In the genomic region with DNA sequence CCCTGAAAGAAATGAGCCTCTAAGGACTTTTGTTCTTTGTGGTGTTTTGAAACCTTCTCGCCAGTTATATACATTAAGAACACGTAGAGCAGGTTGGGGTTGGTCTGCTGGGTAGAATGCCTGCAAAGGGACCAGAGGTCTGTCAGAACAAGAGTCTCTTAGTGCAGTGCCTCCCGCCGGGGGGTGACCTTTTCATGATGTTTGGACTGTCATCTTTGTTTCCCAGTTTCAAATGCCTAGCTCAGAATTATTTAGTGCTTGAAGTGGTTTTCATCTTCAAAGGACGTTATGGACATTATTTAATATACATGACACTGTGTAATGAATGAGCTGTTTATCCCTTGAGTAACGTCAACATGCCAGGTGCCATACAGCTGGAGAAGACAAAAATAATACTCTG, we compare ENCODE assay signal across 1 cellular context.
TF ChIP-seq lines count a peak whose summit lies in the region.

No MANE protein-coding gene starts in this region.

TF ChIP-seq in IMR-90, 13 proteins besides CTCF, POLR2A, EP300 and RAD21 (continued from another document):
- TF ChIP-seq USF2 (IDR thresholded peaks at IDR 0.05; ENCODE audit: low read depth, low read length) (no peak), CEBPB (IDR thresholded peaks at IDR 0.05; ENCODE audit: low read depth, low read length) (no peak), RCOR1 (IDR thresholded peaks at IDR 0.05; ENCODE audit: insufficient replicate concordance, low read length) (no peak), FOS (IDR thresholded peaks at IDR 0.05; ENCODE audit: low read depth, low read length) (no peak), MXI1 (IDR thresholded peaks at IDR 0.05; ENCODE audit: borderline replicate concordance, low read depth, low read length) (no peak), MAZ (IDR thresholded peaks at IDR 0.05; ENCODE audit: borderline replicate concordance, low read depth, low read length) (no peak), BHLHE40 (IDR thresholded peaks at IDR 0.05; ENCODE audit: low read depth, low read length) (no peak), SMC3 (IDR thresholded peaks at IDR 0.05; ENCODE audit: low read depth, low read length) (no peak)
TF ChIP-seq in IMR-90: peak in this region for 0.
